ENCODE assay signal across 27 cellular contexts in genomic region chr6:169266261-169266660, GRCh38. TPM values are rescaled to one million over a fixed set of nuclear protein-coding genes. Genes with fewer than 3 reads are reported as not detected.
DNase-seq lines count a peak whose midpoint lies in the region; ATAC-seq, FAIRE-seq and TF ChIP-seq lines count a peak whose summit lies in the region.
"Had no signal": no experiment of that assay in that cellular context is flagged by ENCODE, and none has a peak within 500 bp of the region (broad histone marks: within the 10 kb centered on the region; RNA-seq: fewer than 3 reads in every experiment).

No MANE protein-coding gene starts in this region.

- H2AK5ac ChIP-seq in H1 (ENCODE audit: low read depth, low read length), result no peak overlapping the region

- H3K79me2 ChIP-seq in H1 (ENCODE audit: control insufficient read depth in 1 of 2, insufficient read depth in 2 of 2, low read length in 2 of 2) (no peaks in the 10 kb centered on the region), GM23338 (replicated peaks; ENCODE audit: insufficient read depth) (no peaks in the 10 kb centered on the region)

- no peak overlapping the region for H4K91ac ChIP-seq in H1 (replicated peaks; ENCODE audit: insufficient read length, low read length)

- H3K9ac ChIP-seq in H1 (replicated peaks in 1 of 4; ENCODE audit: extremely low read depth in 1 of 4, low read depth in 3 of 4, low read length in 3 of 4), result no peak overlapping the region
- H3K9ac ChIP-seq: BLaER1 had no signal

- no peak overlapping the region for H3K14ac ChIP-seq in H1 (ENCODE audit: insufficient read length)

- H2BK12ac ChIP-seq in H1 (ENCODE audit: low read depth, low read length), result no peak overlapping the region

- TF ChIP-seq CTCF in H1 (IDR thresholded peaks at IDR 0.05; ENCODE audit: control extremely low read depth in 1 of 3, insufficient read depth in 1 of 3, low read depth in 1 of 3, low read length in 3 of 3), result no peak
- no peak for TF ChIP-seq CTCF in suprapubic skin (IDR thresholded peaks at IDR 0.05)
- no peak for TF ChIP-seq CTCF in GM23338 (conservative IDR thresholded peaks at IDR 0.05; ENCODE audit: low read depth in 2 of 2)

- H4K20me1 ChIP-seq in H1 (replicated peaks in 1 of 2; ENCODE audit: control insufficient read depth in 1 of 2, insufficient read depth in 2 of 2, low read length in 2 of 2) (no peaks in the 10 kb centered on the region), GM23338 (replicated peaks; ENCODE audit: insufficient read depth) (no peaks in the 10 kb centered on the region)
- H4K20me1 ChIP-seq: BLaER1 had no signal

- no peaks in the 10 kb centered on the region for H3K79me1 ChIP-seq in H1 (ENCODE audit: low read depth, low read length)

- no peaks in the 10 kb centered on the region for H3K27me3 Mint-ChIP-seq in GM23338 (ENCODE audit: insufficient read depth, low read depth, poor library complexity)

- ATAC-seq in GM23338, result no peak
- ATAC-seq: GM12878 had no signal

- H3K9me3 Mint-ChIP-seq in GM23338, result peaks cover 11% of the 10 kb centered on the region; the same call in 2 of the 3 replicates
- H3K9me3 Mint-ChIP-seq: CD4-positive, alpha-beta memory T cell; CD4-positive, CD25-positive, alpha-beta regulatory T cell; CD8-positive, alpha-beta memory T cell had no signal

- POLR2A ChIA-PET in H1 (lab: Charles Lee; ENCODE audit: partially characterized antibody), result interaction anchor here (3.5 kb wide), 1 partner anchor 11 kb away, joined by 12 read pairs; no protein-coding TSS in a partner anchor

- no peaks in the 10 kb centered on the region for H3K9me3 ChIP-seq in H1 (ENCODE audit: insufficient read depth in 2 of 2, low read depth in 1 of 2, low read length in 1 of 2)
- no peaks in the 10 kb centered on the region for H3K9me3 ChIP-seq in suprapubic skin
- H3K9me3 ChIP-seq: BE2C, BLaER1 had no signal

- WGBS in H1 (ENCODE audit: extremely low coverage in 1 of 2, insufficient coverage in 1 of 2, insufficient read length in 1 of 2, insufficient replicate concordance in 2 of 2, low coverage in 1 of 2, low lambda C conversion rate in 2 of 2, missing lambda C conversion rate in 1 of 2), 2 experiments, result 94% methylated on average over 5 of the region's 5 CpGs; no CpG with 5 or more reads in 1 of the 2 experiments
- WGBS in suprapubic skin, result 80% methylated on average over 4 of the region's 5 CpGs

- no peak overlapping the region for H3K27ac Mint-ChIP-seq in GM23338
- H3K27ac Mint-ChIP-seq: CD4-positive, alpha-beta memory T cell; CD4-positive, CD25-positive, alpha-beta regulatory T cell; CD8-positive, alpha-beta memory T cell had no signal

- H3K27ac ChIP-seq in H1 (ENCODE audit: low read depth, low read length), result no peak overlapping the region
- H3K27ac ChIP-seq in suprapubic skin, result peak overlapping the region; percentile 67
- H3K27ac ChIP-seq in GM23338 (ENCODE audit: low read depth), result no peak overlapping the region
- H3K27ac ChIP-seq: BLaER1 had no signal

- H3K4me3 ChIP-seq in H1 (ENCODE audit: extremely low read depth in 1 of 4, insufficient read depth in 2 of 4, low read depth in 3 of 4, low read length in 4 of 4) (no peak overlapping the region), suprapubic skin (no peak overlapping the region), GM23338 (no peak overlapping the region)
- H3K4me3 ChIP-seq: BLaER1, GM12878 had no signal

- H3K4me1 ChIP-seq in H1 (replicated peaks in 1 of 4; ENCODE audit: control insufficient read depth in 3 of 4, insufficient read depth in 4 of 4, low read length in 3 of 4) (peaks cover 3 to 5% (median 4%) of the 10 kb centered on the region in 4 experiments; a peak in 5 of 7 replicates), suprapubic skin (peaks cover 17% of the 10 kb centered on the region), GM23338 (ENCODE audit: insufficient read depth) (peaks cover 10% of the 10 kb centered on the region)
- H3K4me1 ChIP-seq: BE2C had no signal

- no peak for TF ChIP-seq POLR2A in H1 (IDR thresholded peaks at IDR 0.05; ENCODE audit: control extremely low read depth in 1 of 2, low read depth in 2 of 2, low read length in 2 of 2)
- TF ChIP-seq POLR2A in suprapubic skin (IDR thresholded peaks at IDR 0.05), result no peak

- no peak overlapping the region for H3K23ac ChIP-seq in H1 (ENCODE audit: insufficient read length)

- 0 out of 2 replicates have a peak overlapping the region, but pooled peaks have one; percentile 46 for H2BK15ac ChIP-seq in H1 (ENCODE audit: low read length)

- H3K9me2 ChIP-seq in GM23338 (ENCODE audit: insufficient read depth), result no peaks in the 10 kb centered on the region; the same call in 1 of the 2 replicates

- TF ChIP-seq EP300 in H1 (IDR thresholded peaks at IDR 0.05; ENCODE audit: borderline replicate concordance in 1 of 2, low read depth in 2 of 2, low read length in 2 of 2) (no peak), suprapubic skin (IDR thresholded peaks at IDR 0.05) (no peak)

- H3K23me2 ChIP-seq in H1 (ENCODE audit: low read depth, low read length), result no peaks in the 10 kb centered on the region

- no peak overlapping the region for H2BK20ac ChIP-seq in H1 (ENCODE audit: low read length)

- no peaks in the 10 kb centered on the region for H3K36me3 ChIP-seq in H1 (ENCODE audit: control insufficient read depth in 2 of 4, insufficient read depth in 4 of 4, low read length in 3 of 4)
- H3K36me3 ChIP-seq in suprapubic skin, result no peaks in the 10 kb centered on the region
- no peaks in the 10 kb centered on the region; the same call in 1 of the 2 replicates for H3K36me3 ChIP-seq in GM23338 (ENCODE audit: insufficient read depth)
- H3K36me3 ChIP-seq: BE2C, BLaER1 had no signal

- no peak overlapping the region for H3K4ac ChIP-seq in H1 (replicated peaks; ENCODE audit: insufficient read length, low read depth, low read length)

- no peak overlapping the region for H4K8ac ChIP-seq in H1 (ENCODE audit: extremely low read depth, insufficient read depth, low read length)

- no peak overlapping the region for H2BK120ac ChIP-seq in H1 (replicated peaks; ENCODE audit: low read depth, low read length)

- peaks cover 10% of the 10 kb centered on the region; the same call in 1 of the 3 replicates for H3K36me3 Mint-ChIP-seq in GM23338 (ENCODE audit: low read depth)
- H3K36me3 Mint-ChIP-seq: CD14-positive monocyte; CD4-positive, alpha-beta memory T cell; CD4-positive, CD25-positive, alpha-beta regulatory T cell; CD8-positive, alpha-beta memory T cell had no signal

- H3F3A ChIP-seq in GM23338 (replicated peaks; ENCODE audit: low read depth), result no peaks in the 10 kb centered on the region

- H3K56ac ChIP-seq in H1 (replicated peaks; ENCODE audit: insufficient read length, low read depth, low read length), result no peak overlapping the region

- H3K4me1 Mint-ChIP-seq in GM23338, result peaks cover 27% of the 10 kb centered on the region
- H3K4me1 Mint-ChIP-seq: CD4-positive, alpha-beta memory T cell; CD4-positive, CD25-positive, alpha-beta regulatory T cell; CD8-positive, alpha-beta memory T cell had no signal

- no peak for TF ChIP-seq RAD21 in H1 (IDR thresholded peaks at IDR 0.05 in 1 of 2, conservative IDR thresholded peaks at IDR 0.05 in 1 of 2; ENCODE audit: low read depth in 2 of 2, low read length in 2 of 2)

- no peak overlapping the region for H3K4me3 Mint-ChIP-seq in GM23338
- H3K4me3 Mint-ChIP-seq: CD14-positive monocyte; CD4-positive, alpha-beta memory T cell; CD4-positive, CD25-positive, alpha-beta regulatory T cell; CD8-positive, alpha-beta memory T cell had no signal

- H3K4me2 ChIP-seq in H1 (ENCODE audit: insufficient read depth in 1 of 2, low read depth in 2 of 2, low read length in 2 of 2) (no peak overlapping the region), GM23338 (no peak overlapping the region)
- H3K4me2 ChIP-seq: BLaER1 had no signal

- FAIRE-seq in H1 (lab: Jason Lieb, UNC), result no peak
- FAIRE-seq: A204.1, GM12878, GM12892, GM18507 had no signal

- DNase-seq in H1 (ENCODE audit: low read depth in 1 of 2, low spot score in 2 of 2) (no peak), islet precursor cell (peak; percentile 37), suprapubic skin (ENCODE audit: low spot score in 2 of 2) (no peak), NCI-H82 (lab: John Stamatoyannopoulos, UW) (no peak), NCI-H446 treated with DMSO at 0.1 percent for 48 hours (lab: John Stamatoyannopoulos, UW) (no peak), occipital lobe (lab: John Stamatoyannopoulos, UW) (no peak), GM23338 (ENCODE audit: low spot score) (no peak)
- DNase-seq: 8988T; ACHN; BE2C; C1 segment of cervical spinal cord; CD4-positive, alpha-beta memory T cell; CD4-positive, CD25-positive, alpha-beta regulatory T cell; CD8-positive, alpha-beta memory T cell; COR-L47; DMS 273 treated with DMSO at 0.1 percent for 48 hours; DMS153; DMS53; DMS79; DND-41; GDM1 had no signal

- H3K27me3 ChIP-seq in H1 (replicated peaks in 1 of 4; ENCODE audit: control insufficient read depth in 3 of 4, extremely low read depth in 1 of 4, insufficient read depth in 3 of 4, low read length in 3 of 4) (no peaks in the 10 kb centered on the region), suprapubic skin (no peaks in the 10 kb centered on the region), GM23338 (ENCODE audit: insufficient read depth) (no peaks in the 10 kb centered on the region)
- H3K27me3 ChIP-seq: BE2C, BLaER1 had no signal

- CTCF ChIA-PET in H1 (lab: Charles Lee; ENCODE audit: partially characterized antibody), result no interaction called here

- H2AFZ ChIP-seq in H1 (ENCODE audit: low read length) (no peak overlapping the region), GM23338 (no peak overlapping the region)

- no peak overlapping the region for H2BK5ac ChIP-seq in H1 (ENCODE audit: low read depth, low read length)

- H4K5ac ChIP-seq in H1 (ENCODE audit: insufficient read length, low read depth, low read length), result no peak overlapping the region

- no peak overlapping the region for H3K18ac ChIP-seq in H1 (ENCODE audit: extremely low read depth, low read length)

TF ChIP-seq in H1, 55 proteins besides CTCF, POLR2A, EP300 and RAD21 (continues in another document):
- TF ChIP-seq CBX5 (IDR thresholded peaks at IDR 0.05; ENCODE audit: low read depth, low read length) (no peak), JUN (IDR thresholded peaks at IDR 0.05; ENCODE audit: low read depth, low read length) (no peak)

TF ChIP-seq in GM23338, 12 proteins besides CTCF, POLR2A, EP300 and RAD21 (continues in another document):
- no peak for TF ChIP-seq CREB1 (CRISPR knock-in tag; IDR thresholded peaks at IDR 0.05; ENCODE audit: low read depth)

RNA-seq across cellular contexts. Expression of gene THBS2, which starts 12.6 kb away (rescaled TPM):
- total RNA-seq in H1 (2021; fragmentation: NEBNext Ultra II Directional; extraction: Animal tissue kit (Norgen Biotek cat#: 25700)), result 22.5 and 23.3 TPM in 2 replicates
- 11.0 and 14.5 TPM in 2 replicates for polyA plus RNA-seq in H1 (2011; rRNA removed)
- 13.2 TPM for polyA plus RNA-seq in H1 (2011; cell fraction: cytosol; rRNA removed)
- 33.1 TPM for polyA plus RNA-seq in H1 (2011; cell fraction: nucleus; rRNA removed)
- 9.6 to 12.8 TPM (median 11.3 TPM) in 4 replicates for polyA plus RNA-seq in H1 (2012, experiment 1 of 2)
- polyA plus RNA-seq in H1 (2012, experiment 2 of 2), result 3.1 TPM
- polyA plus RNA-seq in H1 (2013, experiment 1 of 2), result 21.3 TPM
- 17.4 TPM for polyA plus RNA-seq in H1 (2013, experiment 2 of 2)
- polyA minus RNA-seq in H1 (2011; rRNA and poly(A)+ RNA removed), result 23.9 and 27.8 TPM in 2 replicates
- 17.0 TPM for polyA minus RNA-seq in H1 (2011; cell fraction: cytosol; rRNA and poly(A)+ RNA removed)
- 19.3 TPM for polyA minus RNA-seq in H1 (2011; cell fraction: nucleus; rRNA and poly(A)+ RNA removed)
- 100 to 1,000 TPM in 2 of 4 donors, 10 to 100 TPM in 2; 80.9 to 149 (median 107) TPM for total RNA-seq in suprapubic skin
- 15.8 TPM for total RNA-seq in occipital lobe
- total RNA-seq in GM23338 (2014; rRNA removed; shearing (Covaris generic)), result 40.7 and 44.7 TPM in 2 replicates
- 7.8 and 7.9 TPM in 2 replicates for polyA plus RNA-seq in GM23338 (2016; fragmentation: Nextera tagmentation; extraction: Ambion mirVana)
- total RNA-seq: CD4-positive, alpha-beta memory T cell; CD4-positive, CD25-positive, alpha-beta regulatory T cell; CD8-positive, alpha-beta memory T cell had no signal
